Comparison of ENCODE assay signal across 8 cellular contexts in genomic region chr7:32427769-32428291, GRCh38.
DNase-seq lines count a peak whose midpoint lies in the region; ATAC-seq and TF ChIP-seq lines count a peak whose summit lies in the region.

No MANE protein-coding gene starts in this region.

- peak; percentile 88 for DNase-seq in DMS53 (lab: John Stamatoyannopoulos, UW)
- DNase-seq in NT2/D1 (ENCODE audit: low read depth, low spot score) = peak; percentile 97
- peak; percentile 1 for DNase-seq in activated effector memory CD4-positive, alpha-beta T cell treated with Interleukin-2 at 50 U/mL for 16 hours
- peak; percentile 22 for DNase-seq in globus pallidus (ENCODE audit: low spot score)
- DNase-seq in ureter (ENCODE audit: low spot score) = peak; percentile 59

- TF ChIP-seq CTCF in parathyroid adenoma (IDR thresholded peaks at IDR 0.05) = no peak

- H3K27me3 ChIP-seq in NT2/D1 (ENCODE audit: insufficient read depth, insufficient read length) (peaks cover 43% of the 10 kb centered on the region), parathyroid adenoma (ENCODE audit: control insufficient read depth, insufficient read depth, low read length) (peaks cover 5% of the 10 kb centered on the region)

- peaks cover 6% of the 10 kb centered on the region for H3K4me1 ChIP-seq in NT2/D1 (ENCODE audit: insufficient read depth, insufficient read length)
- H3K4me1 ChIP-seq in parathyroid adenoma = no peaks in the 10 kb centered on the region

- H3K9ac ChIP-seq in NT2/D1 (ENCODE audit: insufficient read length, low read depth) = peak overlapping the region; percentile 64
- no peak overlapping the region for H3K9ac ChIP-seq in parathyroid adenoma

- H3K36me3 ChIP-seq in NT2/D1 (ENCODE audit: insufficient read depth, insufficient read length, low read length) (no peaks in the 10 kb centered on the region), parathyroid adenoma (ENCODE audit: control insufficient read depth, insufficient read depth, low read length) (no peaks in the 10 kb centered on the region)

- H3K9me3 ChIP-seq in NT2/D1 (ENCODE audit: insufficient read depth, low read length) = no peaks in the 10 kb centered on the region
- H3K9me3 ChIP-seq in parathyroid adenoma (ENCODE audit: control insufficient read depth, low read length) = peaks cover 1% of the 10 kb centered on the region

- peak; percentile 65 for ATAC-seq in HG02759 (IDR thresholded peaks at IDR 0.05; ENCODE audit: unreplicated experiment)
- no peak for ATAC-seq in HG02981 (IDR thresholded peaks at IDR 0.05; ENCODE audit: unreplicated experiment)

- no peak overlapping the region for H3K4me2 ChIP-seq in parathyroid adenoma (ENCODE audit: low read length)

- no peaks in the 10 kb centered on the region for H3K79me2 ChIP-seq in parathyroid adenoma

- peak overlapping the region; percentile 49 for H3K4me3 ChIP-seq in NT2/D1 (ENCODE audit: insufficient read length, low read depth)
- H3K4me3 ChIP-seq in parathyroid adenoma (ENCODE audit: low read depth, low read length) = no peak overlapping the region

- H2AFZ ChIP-seq in parathyroid adenoma = peak overlapping the region; percentile 97

- no peak overlapping the region for H3K27ac ChIP-seq in parathyroid adenoma

Comparison
In these comparisons a context has a peak if more than half of its experiments do, and no peak if none do; other contexts are left out.
1. DNase-seq: peak in every context shown above with its lines; median percentile 97 in NT2/D1; 88 in DMS53; 59 in ureter; 22 in globus pallidus; 1 in activated effector memory CD4-positive, alpha-beta T cell treated with Interleukin-2 at 50 U/mL for 16 hours.